ENCODE assay signal across 1 cellular context in genomic region chr17:17710355-17710727, GRCh38.
TF ChIP-seq lines count a peak whose summit lies in the region.

No MANE protein-coding gene starts in this region.

TF ChIP-seq in HepG2, 621 proteins besides CTCF, POLR2A, EP300 and RAD21 (continued from another document):
- no peak for TF ChIP-seq USF2 (IDR thresholded peaks at IDR 0.05; ENCODE audit: low read depth, low read length)
- TF ChIP-seq USF2 (CRISPR knock-in tag; IDR thresholded peaks at IDR 0.05; ENCODE audit: borderline replicate concordance) = no peak
- no peak for TF ChIP-seq ZNF513 (CRISPR knock-in tag; conservative IDR thresholded peaks at IDR 0.05)
